ENCODE assay signal across 19 cellular contexts in the genomic region with DNA sequence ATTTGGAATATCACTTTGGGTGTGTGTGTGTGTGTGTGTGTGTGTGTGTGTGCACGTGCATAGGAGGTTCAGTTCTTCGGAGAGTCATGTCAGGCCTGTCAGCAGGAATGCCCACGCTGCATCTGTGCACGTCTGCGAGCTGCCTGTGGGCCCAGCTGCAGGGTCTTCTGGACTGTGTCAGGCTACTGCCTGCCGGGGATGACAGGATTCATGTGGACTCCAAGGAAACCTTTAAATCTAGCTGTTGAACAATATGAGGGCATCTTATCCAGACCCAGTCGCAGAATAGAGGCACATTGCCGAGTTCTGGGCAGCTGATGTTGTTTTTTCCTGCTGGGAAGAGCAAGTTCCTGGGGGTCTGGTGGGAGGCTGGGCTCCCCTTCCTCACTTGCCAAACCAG. TPM values are rescaled to one million over a fixed set of nuclear protein-coding genes. Genes with fewer than 3 reads are reported as not detected.
DNase-seq lines count a peak whose midpoint lies in the region; ATAC-seq and TF ChIP-seq lines count a peak whose summit lies in the region.
"Had no signal": no experiment of that assay in that cellular context is flagged by ENCODE, and none has a peak within 500 bp of the region (broad histone marks: within the 10 kb centered on the region; RNA-seq: fewer than 3 reads in every experiment).

No MANE protein-coding gene starts in this region.

- no peaks in the 10 kb centered on the region for H3K9me3 ChIP-seq in hepatocyte (ENCODE audit: low read depth)
- peaks cover 7% of the 10 kb centered on the region for H3K9me3 ChIP-seq in trophoblast cell (ENCODE audit: insufficient read depth, low read depth, low read length)
- peaks cover 3 to 6% of the 10 kb centered on the region in 2 donors for H3K9me3 ChIP-seq in neuronal stem cell (replicated peaks in 1 of 2; ENCODE audit: control insufficient read depth in 2 of 2, insufficient read depth in 1 of 2, low read depth in 1 of 2, low read length in 2 of 2)
- no peaks in the 10 kb centered on the region for H3K9me3 ChIP-seq in psoas muscle

- peaks cover 7% of the 10 kb centered on the region for H3K9me3 Mint-ChIP-seq in chondrocyte (ENCODE audit: low read depth)
- H3K9me3 Mint-ChIP-seq: activated B cell treated with CpG ODN at 0.5 μM for 24 hours had no signal

- intact Hi-C loops in psoas muscle (cut with DNase I) = loop anchor here in 1 of 2 donors (5.0 kb wide), 1 partner anchor 123 kb away; no protein-coding TSS in a partner anchor

- H4K12ac ChIP-seq in trophoblast cell (ENCODE audit: low read depth, low read length) = no peak overlapping the region

- H3K4me3 ChIP-seq in hepatocyte (no peak overlapping the region), trophoblast cell (ENCODE audit: low read depth, low read length) (no peak overlapping the region), neuronal stem cell (ENCODE audit: low read length in 2 of 2) (peak overlapping the region in 1 of 2 donors; percentile 11), psoas muscle (no peak overlapping the region)

- H4K8ac ChIP-seq in trophoblast cell (ENCODE audit: low read depth, low read length) = no peak overlapping the region
- H4K8ac ChIP-seq in neuronal stem cell (ENCODE audit: low read depth, low read length) = no peak overlapping the region

- H3K4me1 Mint-ChIP-seq in chondrocyte (ENCODE audit: low read depth) = peaks cover 16% of the 10 kb centered on the region
- H3K4me1 Mint-ChIP-seq: activated B cell treated with CpG ODN at 0.5 μM for 24 hours; naive thymus-derived CD8-positive, alpha-beta T cell had no signal

- DNase-seq in ELF-1 (ENCODE audit: low read depth, low spot score) (peak; percentile 51), chondrocyte (ENCODE audit: low spot score) (peak; percentile 32), hepatocyte (ENCODE audit: low spot score) (peak; percentile 47), trophoblast cell (peak; percentile 28 to 54), neuronal stem cell (ENCODE audit: low spot score) (no peak), AG08395 (ENCODE audit: low spot score) (no peak), psoas muscle (no peak)
- DNase-seq: activated B cell treated with CpG ODN at 0.5 μM for 24 hours; Caco-2; foreskin fibroblast; NCI-H1930; stimulated activated CD4-positive, alpha-beta T cell treated with anti-CD3 and anti-CD28 coated beads, Interleukin-2, amount 100 ng/mL, for 48 hours had no signal

- H4K91ac ChIP-seq in trophoblast cell (ENCODE audit: low read depth, low read length) (peak overlapping the region; percentile 33), neuronal stem cell (ENCODE audit: low read depth, low read length, poor library complexity) (no peak overlapping the region)

- H2BK12ac ChIP-seq in trophoblast cell (ENCODE audit: low read length) (no peak overlapping the region), neuronal stem cell (ENCODE audit: low read length) (no peak overlapping the region)

- no peak for ATAC-seq in GM19467 (IDR thresholded peaks at IDR 0.05; ENCODE audit: unreplicated experiment)
- no peak for ATAC-seq in psoas muscle
- ATAC-seq: naive thymus-derived CD8-positive, alpha-beta T cell had no signal

- no peaks in the 10 kb centered on the region for H3K27me3 Mint-ChIP-seq in chondrocyte (ENCODE audit: low read depth)

- TF ChIP-seq CTCF in chondrocyte (IDR thresholded peaks at IDR 0.05) = no peak
- TF ChIP-seq CTCF in hepatocyte (IDR thresholded peaks at IDR 0.05; ENCODE audit: poor library complexity) = no peak
- TF ChIP-seq CTCF in psoas muscle (IDR thresholded peaks at IDR 0.05) = no peak

- H3K23ac ChIP-seq in trophoblast cell (ENCODE audit: low read length) = no peak overlapping the region
- H3K23ac ChIP-seq in neuronal stem cell (ENCODE audit: low read depth, low read length, poor library complexity) = no peak overlapping the region

- peaks cover 15% of the 10 kb centered on the region for H3K79me1 ChIP-seq in trophoblast cell (ENCODE audit: low read length)
- H3K79me1 ChIP-seq in neuronal stem cell (ENCODE audit: low read depth, low read length) = no peaks in the 10 kb centered on the region

- H2BK15ac ChIP-seq in neuronal stem cell (ENCODE audit: low read length) = no peak overlapping the region

- H3K36me3 Mint-ChIP-seq in chondrocyte (ENCODE audit: low read depth) = peaks cover 1% of the 10 kb centered on the region
- H3K36me3 Mint-ChIP-seq: naive thymus-derived CD8-positive, alpha-beta T cell had no signal

- H3K4me2 ChIP-seq in hepatocyte (no peak overlapping the region), trophoblast cell (ENCODE audit: low read length) (no peak overlapping the region), neuronal stem cell (ENCODE audit: insufficient read depth, low read length, poor library complexity, severe bottlenecking) (no peak overlapping the region)

- H3K27ac ChIP-seq in hepatocyte (peak overlapping the region; percentile 31), trophoblast cell (ENCODE audit: low read depth, low read length) (peak overlapping the region; percentile 53), neuronal stem cell (replicated peaks; ENCODE audit: low read length) (no peak overlapping the region), psoas muscle (no peak overlapping the region)

- H3K9ac ChIP-seq in trophoblast cell (ENCODE audit: low read length) = no peak overlapping the region
- no peak overlapping the region for H3K9ac ChIP-seq in neuronal stem cell (ENCODE audit: low read depth, low read length, poor library complexity)

- H2BK120ac ChIP-seq in trophoblast cell (ENCODE audit: insufficient read depth, low read length, poor library complexity) (no peak overlapping the region), neuronal stem cell (ENCODE audit: low read depth, low read length) (no peak overlapping the region)

- 47% methylated on average over 8 of the region's 8 CpGs for WGBS in hepatocyte (ENCODE audit: low lambda C conversion rate, missing lambda C conversion rate)
- no CpG with 5 or more reads among the region's 8 CpGs for WGBS in trophoblast cell (ENCODE audit: extremely low coverage, insufficient coverage, insufficient read length)
- no CpG with 5 or more reads among the region's 8 CpGs for WGBS in neuronal stem cell (ENCODE audit: extremely low coverage in 2 of 2, insufficient read length in 2 of 2, insufficient replicate concordance in 1 of 2), 2 donors
- WGBS in psoas muscle, 3 donors = 51 to 70% (median 59%) methylated on average over 8 of the region's 8 CpGs

- H2AK5ac ChIP-seq in trophoblast cell (ENCODE audit: low read length) (no peak overlapping the region), neuronal stem cell (ENCODE audit: low read depth, low read length) (no peak overlapping the region)

- H3K79me2 ChIP-seq in hepatocyte (no peaks in the 10 kb centered on the region), trophoblast cell (ENCODE audit: control insufficient read depth, insufficient read depth, low read length, poor library complexity) (no peaks in the 10 kb centered on the region)

- H3K27me3 ChIP-seq in hepatocyte (no peaks in the 10 kb centered on the region), trophoblast cell (ENCODE audit: insufficient read depth, low read length) (no peaks in the 10 kb centered on the region), neuronal stem cell (ENCODE audit: control insufficient read depth in 3 of 3, insufficient read depth in 3 of 3, low read depth in 1 of 3, low read length in 3 of 3) (peaks cover 0 to 14% (median 0%) of the 10 kb centered on the region in 3 experiments), psoas muscle (ENCODE audit: insufficient read depth in 3 of 3, low read length in 2 of 3) (no peaks in the 10 kb centered on the region)

- H2AFZ ChIP-seq in hepatocyte = no peak overlapping the region
- H2AFZ ChIP-seq in trophoblast cell (ENCODE audit: insufficient read depth, low read length, poor library complexity) = no peak overlapping the region
- H2AFZ ChIP-seq in neuronal stem cell (ENCODE audit: low read length) = no peak overlapping the region

- H2BK5ac ChIP-seq in trophoblast cell (ENCODE audit: low read depth, low read length, poor library complexity) (no peak overlapping the region), neuronal stem cell (ENCODE audit: low read length) (no peak overlapping the region)

- H3K4ac ChIP-seq in trophoblast cell (ENCODE audit: low read depth, low read length) = no peak overlapping the region
- no peak overlapping the region for H3K4ac ChIP-seq in neuronal stem cell (ENCODE audit: low read length)

- H3K36me3 ChIP-seq in hepatocyte (replicated peaks; ENCODE audit: insufficient read depth, low read depth) = no peaks in the 10 kb centered on the region
- H3K36me3 ChIP-seq in trophoblast cell (ENCODE audit: control insufficient read depth in 1 of 2, insufficient read depth in 2 of 2, low read length in 2 of 2) = no peaks in the 10 kb centered on the region
- H3K36me3 ChIP-seq in neuronal stem cell (replicated peaks in 1 of 2; ENCODE audit: control insufficient read depth in 2 of 2, insufficient read depth in 2 of 2, low read length in 2 of 2) = no peaks in the 10 kb centered on the region
- no peaks in the 10 kb centered on the region for H3K36me3 ChIP-seq in psoas muscle (ENCODE audit: insufficient read depth in 1 of 2, low read depth in 1 of 2)

- H3K14ac ChIP-seq in trophoblast cell (ENCODE audit: low read length) = no peak overlapping the region
- no peak overlapping the region for H3K14ac ChIP-seq in neuronal stem cell (ENCODE audit: low read length)

- no peaks in the 10 kb centered on the region for H4K20me1 ChIP-seq in hepatocyte (ENCODE audit: insufficient read depth, poor library complexity, severe bottlenecking)

- no peak overlapping the region for H3K4me3 Mint-ChIP-seq in chondrocyte (ENCODE audit: unreplicated experiment)
- H3K4me3 Mint-ChIP-seq: activated B cell treated with CpG ODN at 0.5 μM for 24 hours; naive thymus-derived CD8-positive, alpha-beta T cell; T-helper 1 cell treated with Interleukin-12 subunit alpha and Interleukin-12 subunit beta and Interleukin-4 antibody, amounts not matched to agents 30 μg/mL and 1 μg/mL, for 36 hours had no signal

- no peaks in the 10 kb centered on the region for H3K9me2 ChIP-seq in hepatocyte (replicated peaks; ENCODE audit: insufficient read depth)

- H3K4me1 ChIP-seq in hepatocyte (ENCODE audit: insufficient read depth) = peaks cover 15% of the 10 kb centered on the region
- H3K4me1 ChIP-seq in trophoblast cell (ENCODE audit: control insufficient read depth in 1 of 2, insufficient read depth in 2 of 2, low read length in 2 of 2) = peaks cover 18 to 21% of the 10 kb centered on the region in 2 experiments
- H3K4me1 ChIP-seq in neuronal stem cell (ENCODE audit: control insufficient read depth in 2 of 2, insufficient read depth in 1 of 2, low read depth in 1 of 2, low read length in 2 of 2) = peaks cover 0 to 11% of the 10 kb centered on the region in 2 donors
- peaks cover 19% of the 10 kb centered on the region for H3K4me1 ChIP-seq in psoas muscle
- H3K4me1 ChIP-seq: Caco-2 had no signal

- no peak overlapping the region for H3K27ac Mint-ChIP-seq in chondrocyte (ENCODE audit: unreplicated experiment)
- H3K27ac Mint-ChIP-seq: activated B cell treated with CpG ODN at 0.5 μM for 24 hours; naive thymus-derived CD8-positive, alpha-beta T cell; T-helper 1 cell treated with Interleukin-12 subunit alpha and Interleukin-12 subunit beta and Interleukin-4 antibody, amounts not matched to agents 30 μg/mL and 1 μg/mL, for 36 hours had no signal

- H3K18ac ChIP-seq in trophoblast cell (ENCODE audit: low read length) (no peak overlapping the region), neuronal stem cell (ENCODE audit: low read length) (no peak overlapping the region)

RNA-seq across cellular contexts. Expression of a gene that starts 19.0 kb away (rescaled TPM):
- total RNA-seq in chondrocyte (3.9 to 18.6 TPM (median 18.0 TPM) in 3 replicates), hepatocyte (92.3 and 124 TPM in 2 replicates), psoas muscle (100 to 1,000 TPM in 2 of 4 donors, 10 to 100 TPM in 2; 76.1 to 229 (median 110) TPM)
- polyA plus RNA-seq in hepatocyte (183 and 241 TPM in 2 replicates), psoas muscle (100 to 1,000 TPM in 1 of 3 donors, 10 to 100 TPM in 2; 75.0 to 130 (median 97.8) TPM)
- polyA plus RNA-seq in trophoblast cell (2013) = 31.8 and 35.6 TPM in 2 replicates
- 0.47 TPM for polyA plus RNA-seq in neuronal stem cell (2013, experiment 1 of 2)
- polyA plus RNA-seq in neuronal stem cell (2013, experiment 2 of 2) = 0.46 TPM
- polyA plus RNA-seq: naive thymus-derived CD8-positive, alpha-beta T cell had no signal

RNA-seq across cellular contexts. Expression of a gene that starts 33.1 kb away (rescaled TPM):
- total RNA-seq in chondrocyte = not detected in 3 replicates
- total RNA-seq in hepatocyte = 12.2 TPM in 1 of 2 replicates, not detected in the other
- 0.85 TPM in 1 of 2 replicates, not detected in the other for polyA plus RNA-seq in hepatocyte
- 0.31 and 0.79 TPM in 2 replicates for polyA plus RNA-seq in trophoblast cell (2013)
- polyA plus RNA-seq in neuronal stem cell (2013, experiment 1 of 2) = 0.39 TPM
- 0.08 TPM for polyA plus RNA-seq in neuronal stem cell (2013, experiment 2 of 2)
- not detected for total RNA-seq in psoas muscle
- polyA plus RNA-seq in psoas muscle = under 1 TPM in 2 of 3 donors, not detected in 1; 0.03 to 0.16 TPM
- total RNA-seq: activated B cell treated with CpG ODN at 0.5 μM for 24 hours; Caco-2; lower leg skin; M059J; naive thymus-derived CD8-positive, alpha-beta T cell; NCI-H460; subcutaneous adipose tissue had no signal
- polyA plus RNA-seq: naive thymus-derived CD8-positive, alpha-beta T cell had no signal

Comparison
In these comparisons a context has a peak if more than half of its experiments do, and no peak if none do; other contexts are left out.
1. DNase-seq: peak in ELF-1 (single experiment), chondrocyte (single experiment), hepatocyte (single experiment) and trophoblast cell (2 of 2); none in neuronal stem cell (single experiment), AG08395 (single experiment) and psoas muscle (0 of 2).
2. H3K27ac ChIP-seq: peak in hepatocyte (single experiment) and trophoblast cell (single experiment); none in neuronal stem cell (single experiment) and psoas muscle (single experiment).